8 cellular contexts compared by ENCODE assay signal in genomic region chr14:96797943-96798349, GRCh38. TPM values are rescaled to one million over a fixed set of nuclear protein-coding genes. Genes with fewer than 3 reads are reported as not detected.
DNase-seq lines count a peak whose midpoint lies in the region; ATAC-seq and TF ChIP-seq lines count a peak whose summit lies in the region.

No MANE protein-coding gene starts in this region.

- H3K27me3 ChIP-seq in BJ (ENCODE audit: control insufficient read depth, insufficient read depth, low read length) (peaks cover 1% of the 10 kb centered on the region; the same call in 1 of the 2 replicates), SJSA1 (replicated peaks) (no peaks in the 10 kb centered on the region), esophagus muscularis mucosa (no peaks in the 10 kb centered on the region), gastrocnemius medialis (no peaks in the 10 kb centered on the region)

- no peak for TF ChIP-seq EP300 in esophagus muscularis mucosa (IDR thresholded peaks at IDR 0.05)

- DNase-seq in BJ (ENCODE audit: low read depth) (no peak), SJSA1 (ENCODE audit: low read depth in 1 of 2, low spot score in 2 of 2) (peak in 1 of 2 experiments; percentile 50), esophagus muscularis mucosa (ENCODE audit: extremely low spot score) (no peak), gastrocnemius medialis (no peak), putamen (ENCODE audit: low spot score) (no peak), medulla oblongata (ENCODE audit: extremely low spot score) (no peak)

- H3K4me1 ChIP-seq in SJSA1 (replicated peaks): peaks cover 6% of the 10 kb centered on the region; the same call in 1 of the 2 replicates
- peaks cover 11 to 21% (median 15%) of the 10 kb centered on the region in 4 donors for H3K4me1 ChIP-seq in esophagus muscularis mucosa
- H3K4me1 ChIP-seq in gastrocnemius medialis: peaks cover 8 to 12% of the 10 kb centered on the region in 2 donors

- POLR2A ChIA-PET in BJ (lab: Charles Lee): no interaction called here

- in situ Hi-C loops in gastrocnemius medialis (cut with MboI; ENCODE audit: low sequenced_read_pairs in 4 of 4): no loop called here

- intact Hi-C loops in esophagus muscularis mucosa (cut with DNase I) (no loop called here), gastrocnemius medialis (cut with DNase I; ENCODE audit: low total_unique reads) (no loop called here)

- H3K9me3 ChIP-seq in SJSA1 (replicated peaks): no peaks in the 10 kb centered on the region
- H3K9me3 ChIP-seq in esophagus muscularis mucosa: no peaks in the 10 kb centered on the region
- no peaks in the 10 kb centered on the region for H3K9me3 ChIP-seq in gastrocnemius medialis

- CTCF ChIA-PET in BJ (lab: Yijun Ruan, JAX): interaction anchor here (0.5 to 1.6 kb wide), 2 partner anchors 12 to 35 kb away, joined by 5 read pairs; no protein-coding TSS in a partner anchor

- peak overlapping the region; percentile 65 for H3K4me3 ChIP-seq in BJ (ENCODE audit: low read depth, low read length)
- H3K4me3 ChIP-seq in SJSA1: peak overlapping the region; percentile 87
- peak overlapping the region; percentile 73 to 92 (median 82) for H3K4me3 ChIP-seq in esophagus muscularis mucosa
- peak overlapping the region; percentile 63 to 80 (median 70) for H3K4me3 ChIP-seq in gastrocnemius medialis

- TF ChIP-seq POLR2A in esophagus muscularis mucosa (IDR thresholded peaks at IDR 0.05; ENCODE audit: low read depth) (no peak), gastrocnemius medialis (IDR thresholded peaks at IDR 0.05) (no peak)

- H3K27ac ChIP-seq in SJSA1: peak overlapping the region; percentile 78
- H3K27ac ChIP-seq in esophagus muscularis mucosa (replicated peaks in 1 of 4): peak overlapping the region in 2 of 4 donors; percentile 11 to 42
- peak overlapping the region in 1 of 4 donors; percentile 4 for H3K27ac ChIP-seq in gastrocnemius medialis

- TF ChIP-seq CTCF in BJ (IDR thresholded peaks at IDR 0.05; ENCODE audit: insufficient read depth, low read depth, low read length) (no peak), esophagus muscularis mucosa (IDR thresholded peaks at IDR 0.05) (no peak), gastrocnemius medialis (IDR thresholded peaks at IDR 0.05 in 4 of 5, conservative IDR thresholded peaks at IDR 0.05 in 1 of 5) (no peak)

- H3K36me3 ChIP-seq in BJ (ENCODE audit: control insufficient read depth, insufficient read depth, low read length) (no peaks in the 10 kb centered on the region), SJSA1 (peaks cover 10% of the 10 kb centered on the region), esophagus muscularis mucosa (no peaks in the 10 kb centered on the region), gastrocnemius medialis (no peaks in the 10 kb centered on the region)

- peak; percentile 22 for ATAC-seq in GM18511 (IDR thresholded peaks at IDR 0.05; ENCODE audit: unreplicated experiment)
- ATAC-seq in HG03066 (IDR thresholded peaks at IDR 0.05; ENCODE audit: low read depth, unreplicated experiment): peak; percentile 28
- ATAC-seq in gastrocnemius medialis: no peak

- WGBS in esophagus muscularis mucosa: 5% methylated on average over 15 of the region's 16 CpGs

RNA-seq across cellular contexts. Expression of gene VRK1, which starts 0.8 kb away (rescaled TPM):
- polyA plus RNA-seq in BJ (2011; rRNA removed): 3.7 and 6.9 TPM in 2 replicates
- 4.1 and 6.1 TPM in 2 replicates for polyA minus RNA-seq in BJ (2011; rRNA and poly(A)+ RNA removed)
- total RNA-seq in SJSA1 (2014; rRNA removed; shearing (Covaris generic)): 65.9 and 120 TPM in 2 replicates
- total RNA-seq in esophagus muscularis mucosa (10 to 100 TPM; 10.1 to 17.9 (median 14.3) TPM), gastrocnemius medialis (1 to 10 TPM; 3.8 to 7.0 (median 5.4) TPM)

Comparison
In these comparisons a context has a peak if more than half of its experiments do, and no peak if none do; other contexts are left out.
1. ATAC-seq: peak in GM18511 (single experiment) and HG03066 (single experiment); none in gastrocnemius medialis (0 of 2).
2. Peak in every context shown above with its lines, with median percentiles within 50 percentile points of each other: H3K4me3 ChIP-seq.